In the genomic region with DNA sequence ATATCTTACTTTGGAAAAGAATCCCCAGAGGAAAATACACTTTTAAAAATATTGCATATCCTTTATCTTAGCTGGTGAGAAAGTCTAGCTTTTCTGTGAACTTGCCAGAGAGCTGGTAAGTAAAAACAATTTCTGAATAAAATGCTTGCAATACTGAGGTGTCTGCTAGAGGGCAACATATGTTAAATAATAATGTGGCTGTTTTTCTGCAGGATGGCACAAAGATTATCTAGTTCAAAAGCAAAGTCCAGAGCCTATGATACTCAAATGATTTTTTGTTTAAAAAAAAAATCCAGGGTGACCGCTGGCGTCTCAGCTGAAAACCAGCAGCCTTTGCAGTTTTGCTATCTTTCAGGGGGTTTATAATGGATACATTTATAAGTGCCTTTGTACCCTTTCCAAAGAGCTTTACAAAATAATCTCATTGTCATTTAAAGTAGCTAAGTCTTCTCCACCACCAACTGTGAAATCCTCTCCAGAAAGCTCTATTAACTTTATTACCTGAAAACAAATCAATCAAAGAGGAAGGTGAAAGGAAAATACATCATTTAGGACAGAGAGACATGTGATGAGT, we compare ENCODE assay signal across 8 cellular contexts.
DNase-seq lines count a peak whose midpoint lies in the region; ATAC-seq and TF ChIP-seq lines count a peak whose summit lies in the region.

No MANE protein-coding gene starts in this region.

- H3K4me1 Mint-ChIP-seq in chondrocyte (ENCODE audit: low read depth): no peaks in the 10 kb centered on the region
- H3K4me1 Mint-ChIP-seq in nephron progenitor cell: peaks cover 15% of the 10 kb centered on the region

- peak; percentile 52 for ATAC-seq in Right ventricle myocardium superior (ENCODE audit: poor library complexity)
- no peak for ATAC-seq in Right ventricle myocardium inferior
- no peak for ATAC-seq in GM21619 (IDR thresholded peaks at IDR 0.05; ENCODE audit: unreplicated experiment)
- ATAC-seq in HG02938 (IDR thresholded peaks at IDR 0.05; ENCODE audit: unreplicated experiment): no peak
- ATAC-seq in HG03139 (IDR thresholded peaks at IDR 0.05; ENCODE audit: unreplicated experiment): no peak

- DNase-seq in Right ventricle myocardium superior: no peak
- DNase-seq in Right ventricle myocardium inferior (ENCODE audit: missing footprints): no peak
- DNase-seq in NCI-H446 treated with DMSO at 0.1 percent for 48 hours (lab: John Stamatoyannopoulos, UW): peak; percentile 59
- no peak for DNase-seq in chondrocyte (ENCODE audit: low spot score)
- DNase-seq in nephron progenitor cell: no peak

- H3K27me3 Mint-ChIP-seq in chondrocyte (ENCODE audit: low read depth): peaks cover 33% of the 10 kb centered on the region
- peaks cover 29% of the 10 kb centered on the region for H3K27me3 Mint-ChIP-seq in nephron progenitor cell (ENCODE audit: low read depth, poor library complexity)

- H3K27ac Mint-ChIP-seq in chondrocyte (ENCODE audit: unreplicated experiment): no peak overlapping the region
- H3K27ac Mint-ChIP-seq in nephron progenitor cell: no peak overlapping the region

- H3K4me3 Mint-ChIP-seq in chondrocyte (ENCODE audit: unreplicated experiment): no peak overlapping the region
- no peak overlapping the region for H3K4me3 Mint-ChIP-seq in nephron progenitor cell

- H3K9me3 Mint-ChIP-seq in chondrocyte (ENCODE audit: low read depth) (no peaks in the 10 kb centered on the region), nephron progenitor cell (no peaks in the 10 kb centered on the region)

- H3K36me3 Mint-ChIP-seq in chondrocyte (ENCODE audit: low read depth): no peaks in the 10 kb centered on the region
- no peaks in the 10 kb centered on the region for H3K36me3 Mint-ChIP-seq in nephron progenitor cell (ENCODE audit: low read depth)

- intact Hi-C loops in Right ventricle myocardium superior (cut with DNase I) (loop anchor here (10.0 kb wide), 2 partner anchors 103 to 413 kb away; a partner anchor contains a TSS), Right ventricle myocardium inferior (cut with DNase I) (loop anchor here (1.0 to 5.0 kb wide), 4 partner anchors 46 to 422 kb away; no protein-coding TSS in a partner anchor)

- TF ChIP-seq CTCF in chondrocyte (IDR thresholded peaks at IDR 0.05): peak; percentile 83
- TF ChIP-seq CTCF in nephron progenitor cell (IDR thresholded peaks at IDR 0.05): peak; percentile 58
